In the genomic region with DNA sequence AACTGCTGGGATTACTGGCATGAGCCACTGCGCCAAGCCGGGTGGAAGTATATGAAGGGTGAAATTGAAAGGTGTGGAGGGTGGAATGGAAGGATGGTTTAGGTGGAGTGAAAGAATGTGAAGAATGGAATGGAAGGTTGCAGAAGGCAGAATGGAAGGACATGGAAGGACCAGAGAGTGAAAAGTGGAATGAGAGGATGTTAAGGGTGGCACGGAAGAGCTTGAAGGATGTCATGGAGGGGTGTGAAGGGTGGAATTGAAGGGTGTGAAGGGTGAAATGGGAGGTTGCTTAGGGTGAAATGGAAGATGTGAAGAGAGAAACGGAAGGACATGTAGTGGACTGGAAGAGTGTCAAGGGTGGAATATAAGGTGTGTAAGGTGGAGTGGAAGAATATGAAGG, we compare ENCODE assay signal across 13 cellular contexts.
"Had no signal": no experiment of that assay in that cellular context is flagged by ENCODE, and none has a peak within 500 bp of the region (broad histone marks: within the 10 kb centered on the region; RNA-seq: fewer than 3 reads in every experiment).

No MANE protein-coding gene starts in this region.

- H3K9me3 Mint-ChIP-seq: activated T-helper 1 cell treated with anti-CD3 and anti-CD28 coated beads, Interleukin-12 subunit alpha, Interleukin-12 subunit beta, Interleukin-2, Interleukin-4 antibody, amounts not matched to agents 30 ng/mL and 10 ng/mL and 1 ng/mL, durations not matched to agents 14 hours and 24 hours and 36 hours; effector memory CD8-positive, alpha-beta T cell; stimulated activated naive CD8-positive, alpha-beta T cell treated with anti-CD3 and anti-CD28 coated beads, Interleukin-15, Interleukin-2, amounts not matched to agents 100 ng/mL and 50 ng/mL, for 24 hours; type B pancreatic cell had no signal

- DNase-seq: anterior cingulate cortex; effector memory CD8-positive, alpha-beta T cell; mesenchymal stem cell; naive thymus-derived CD4-positive, alpha-beta T cell; nucleus accumbens; T-helper 1 cell; T1000 had no signal

- H3K27me3 Mint-ChIP-seq: effector memory CD8-positive, alpha-beta T cell; stimulated activated naive CD8-positive, alpha-beta T cell treated with anti-CD3 and anti-CD28 coated beads, Interleukin-15, Interleukin-2, amounts not matched to agents 100 ng/mL and 50 ng/mL, for 24 hours had no signal

- H3K27ac Mint-ChIP-seq: activated T-helper 1 cell treated with anti-CD3 and anti-CD28 coated beads, Interleukin-12 subunit alpha, Interleukin-12 subunit beta, Interleukin-2, Interleukin-4 antibody, amounts not matched to agents 30 ng/mL and 10 ng/mL and 1 ng/mL, durations not matched to agents 14 hours and 24 hours and 36 hours; progenitor cell of endocrine pancreas; stimulated activated naive CD8-positive, alpha-beta T cell treated with anti-CD3 and anti-CD28 coated beads, Interleukin-15, Interleukin-2, amounts not matched to agents 100 ng/mL and 50 ng/mL, for 24 hours; type B pancreatic cell had no signal

- ATAC-seq: activated CD4-positive, CD25-positive, alpha-beta regulatory T cell treated with anti-CD3 and anti-CD28 coated beads, Interleukin-2, amount 50 U/mL, for 24 hours; effector memory CD8-positive, alpha-beta T cell; naive thymus-derived CD4-positive, alpha-beta T cell; SK-N-SH treated with all-trans-retinoic acid at 6 μM for 48 hours had no signal

- H3K4me3 Mint-ChIP-seq: activated T-helper 1 cell treated with anti-CD3 and anti-CD28 coated beads, Interleukin-12 subunit alpha, Interleukin-12 subunit beta, Interleukin-2, Interleukin-4 antibody, amounts not matched to agents 30 ng/mL and 10 ng/mL and 1 ng/mL, durations not matched to agents 14 hours and 24 hours and 36 hours; effector memory CD8-positive, alpha-beta T cell; stimulated activated naive CD8-positive, alpha-beta T cell treated with anti-CD3 and anti-CD28 coated beads, Interleukin-15, Interleukin-2, amounts not matched to agents 100 ng/mL and 50 ng/mL, for 24 hours; type B pancreatic cell had no signal
